In the genomic region with DNA sequence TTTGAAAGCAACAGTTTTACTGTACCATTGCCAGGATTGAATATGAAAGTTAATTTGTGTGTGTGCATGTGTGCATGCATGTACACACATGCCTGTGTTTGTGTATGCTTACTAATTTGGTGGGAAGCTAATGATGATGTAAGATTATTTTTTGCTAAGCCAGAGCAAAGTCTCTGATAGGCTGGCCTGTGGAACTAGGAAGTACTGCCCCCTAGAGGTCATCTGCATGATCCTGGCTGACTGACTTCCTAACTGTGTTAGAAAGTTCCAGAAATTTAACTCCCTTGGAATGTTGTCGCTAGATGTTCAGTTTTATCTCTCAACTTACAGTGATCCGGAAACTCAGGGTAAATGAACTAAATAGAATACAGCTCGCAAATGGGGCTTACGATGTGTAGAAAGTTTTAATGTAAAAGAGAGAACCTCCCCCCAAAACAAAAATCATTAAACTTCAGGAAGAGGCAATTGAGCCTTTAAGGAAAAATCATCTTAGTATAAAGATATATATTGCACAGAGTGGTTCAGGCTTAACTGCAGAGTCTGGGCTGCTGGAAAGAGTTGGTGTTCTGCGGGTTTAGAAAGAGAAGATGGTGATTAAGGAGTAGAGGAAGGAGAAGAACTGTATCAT, we compare ENCODE assay signal across 8 cellular contexts. TPM values are rescaled to one million over a fixed set of nuclear protein-coding genes. Genes with fewer than 3 reads are reported as not detected.
DNase-seq lines count a peak whose midpoint lies in the region; ATAC-seq, FAIRE-seq and TF ChIP-seq lines count a peak whose summit lies in the region.

No MANE protein-coding gene starts in this region.

- peak; percentile 96 for TF ChIP-seq CTCF in CD4-positive, alpha-beta T cell (IDR thresholded peaks at IDR 0.05)
- peak; percentile 92 for TF ChIP-seq CTCF in OCI-LY7 (conservative IDR thresholded peaks at IDR 0.05; ENCODE audit: low read length)

- H3K36me3 Mint-ChIP-seq in CD4-positive, alpha-beta T cell (ENCODE audit: low read depth) = no peaks in the 10 kb centered on the region
- no peaks in the 10 kb centered on the region for H3K36me3 Mint-ChIP-seq in activated naive CD4-positive, alpha-beta T cell treated with anti-CD3 and anti-CD28 coated beads, Interleukin-2, amount 50 U/mL, for 24 hours

- CTCF ChIA-PET in CD4-positive, alpha-beta T cell (lab: Charles Lee) = interaction anchor here (0.6 to 2.1 kb wide), 15 partner anchors 11 to 313 kb away, joined by 3 to 20 read pairs (median 4); partner anchors contain the start of genes SCAF11 and SLC38A1
- CTCF ChIA-PET in OCI-LY7 (lab: Charles Lee; ENCODE audit: unreplicated experiment) = no interaction called here

- DNase-seq in CD4-positive, alpha-beta T cell = peak; percentile 15 to 48 (median 38)
- peak; percentile 28 for DNase-seq in GM19239 (ENCODE audit: insufficient read length, low spot score)
- DNase-seq in OCI-LY7 (ENCODE audit: low spot score) = peak; percentile 60
- no peak for DNase-seq in left ventricle myocardium superior
- peak; percentile 48 for DNase-seq in stimulated activated CD4-positive, alpha-beta T cell treated with anti-CD3 and anti-CD28 coated beads, Interleukin-15, amount 100 ng/mL, for 24 hours
- no peak for DNase-seq in NCI-H2196 treated with DMSO at 0.1 percent for 48 hours (lab: John Stamatoyannopoulos, UW; ENCODE audit: unreplicated experiment)

- H2AFZ ChIP-seq in OCI-LY7 (ENCODE audit: low read length) = no peak overlapping the region

- peak; percentile 89 for FAIRE-seq in GM19239 (lab: Jason Lieb, UNC)

- POLR2A ChIA-PET in CD4-positive, alpha-beta T cell (lab: Charles Lee) = interaction anchor here (1.0 to 5.2 kb wide), 3 partner anchors 31 to 178 kb away, joined by 4 to 43 read pairs (median 4); partner anchors contain the start of gene SLC38A1
- POLR2A ChIA-PET in OCI-LY7 (lab: Charles Lee) = no interaction called here

- H3K27ac Mint-ChIP-seq in CD4-positive, alpha-beta T cell = no peak overlapping the region
- H3K27ac Mint-ChIP-seq in activated naive CD4-positive, alpha-beta T cell treated with anti-CD3 and anti-CD28 coated beads, Interleukin-2, amount 50 U/mL, for 24 hours = peak overlapping the region; percentile 3

- no peak overlapping the region for H3K4me2 ChIP-seq in OCI-LY7 (ENCODE audit: low read length)

- no peaks in the 10 kb centered on the region for H3K27me3 ChIP-seq in CD4-positive, alpha-beta T cell (ENCODE audit: control insufficient read depth, insufficient read depth, low read length)

- H3K4me3 ChIP-seq in OCI-LY7 (ENCODE audit: low read depth, low read length, poor library complexity, severe bottlenecking) = no peak overlapping the region

- H4K20me1 ChIP-seq in OCI-LY7 (ENCODE audit: insufficient read depth, low read length) = no peaks in the 10 kb centered on the region

- no peaks in the 10 kb centered on the region for H3K79me2 ChIP-seq in OCI-LY7 (ENCODE audit: insufficient read depth, low read depth, low read length)

- no peaks in the 10 kb centered on the region for H3K9me2 ChIP-seq in OCI-LY7 (ENCODE audit: insufficient read depth, low read length)

- H3K4me1 ChIP-seq in OCI-LY7 (ENCODE audit: insufficient read depth, low read length, poor library complexity, severe bottlenecking) = peaks cover 21% of the 10 kb centered on the region

- H3K36me3 ChIP-seq in OCI-LY7 (ENCODE audit: insufficient read depth, low read length) = no peaks in the 10 kb centered on the region

- no peak overlapping the region for H3K27ac ChIP-seq in CD4-positive, alpha-beta T cell (ENCODE audit: low read depth, low read length)
- no peak overlapping the region for H3K27ac ChIP-seq in OCI-LY7 (ENCODE audit: low read depth, low read length, poor library complexity, severe bottlenecking)

- intact Hi-C loops in CD4-positive, alpha-beta T cell (cut with DNase I, micrococcal nuclease) = loop anchor here (1.0 to 5.0 kb wide), 5 partner anchors 34 to 313 kb away; partner anchors contain the start of genes SCAF11 (in 1 of the 2) and SLC38A1 (in 1 of the 2)
- intact Hi-C loops in OCI-LY7 (cut with micrococcal nuclease; ENCODE audit: unreplicated experiment) (loop anchor here (2.0 to 5.0 kb wide), 3 partner anchors 150 to 230 kb away; no protein-coding TSS in a partner anchor), left ventricle myocardium superior (cut with micrococcal nuclease) (loop anchor here (10.0 kb wide), 1 partner anchor 148 kb away; no protein-coding TSS in a partner anchor)

- no peaks in the 10 kb centered on the region for H3K9me3 Mint-ChIP-seq in CD4-positive, alpha-beta T cell
- H3K9me3 Mint-ChIP-seq in activated naive CD4-positive, alpha-beta T cell treated with anti-CD3 and anti-CD28 coated beads, Interleukin-2, amount 50 U/mL, for 24 hours = peaks cover 9% of the 10 kb centered on the region

- no TSS peak for BruUV-seq in OCI-LY7 (replicated peaks; lab: Mats Ljungman, UMichigan)

- ATAC-seq in CD4-positive, alpha-beta T cell (ENCODE audit: poor library complexity) = peak; percentile 89
- ATAC-seq in left ventricle myocardium superior (peak; percentile 62), HG03039 (IDR thresholded peaks at IDR 0.05; ENCODE audit: unreplicated experiment) (no peak)

- no peaks in the 10 kb centered on the region for H3K9me3 ChIP-seq in CD4-positive, alpha-beta T cell (ENCODE audit: control insufficient read depth, low read length)
- H3K9me3 ChIP-seq in OCI-LY7 (ENCODE audit: low read length) = peaks cover 5% of the 10 kb centered on the region; the same call in 1 of the 2 replicates

- H3K27me3 Mint-ChIP-seq in CD4-positive, alpha-beta T cell = no peaks in the 10 kb centered on the region
- H3K27me3 Mint-ChIP-seq in activated naive CD4-positive, alpha-beta T cell treated with anti-CD3 and anti-CD28 coated beads, Interleukin-2, amount 50 U/mL, for 24 hours = no peaks in the 10 kb centered on the region

- peaks cover 18% of the 10 kb centered on the region for H3K4me1 Mint-ChIP-seq in CD4-positive, alpha-beta T cell (ENCODE audit: low read depth)
- H3K4me1 Mint-ChIP-seq in activated naive CD4-positive, alpha-beta T cell treated with anti-CD3 and anti-CD28 coated beads, Interleukin-2, amount 50 U/mL, for 24 hours = peaks cover 19% of the 10 kb centered on the region

- no peak overlapping the region for H3K4me3 Mint-ChIP-seq in CD4-positive, alpha-beta T cell
- no peak overlapping the region for H3K4me3 Mint-ChIP-seq in activated naive CD4-positive, alpha-beta T cell treated with anti-CD3 and anti-CD28 coated beads, Interleukin-2, amount 50 U/mL, for 24 hours

RNA-seq across cellular contexts. Expression of gene SLC38A1, which starts 34.3 kb away (rescaled TPM):
- total RNA-seq in CD4-positive, alpha-beta T cell = 100 to 1,000 TPM; 327 to 346 TPM
- total RNA-seq in OCI-LY7 (2014; rRNA removed; shearing (Covaris generic)) = 114 and 117 TPM in 2 replicates
- total RNA-seq in OCI-LY7 (2022) = 163 and 165 TPM in 2 replicates
- 161 TPM for total RNA-seq in left ventricle myocardium superior

Comparison
In these comparisons a context has a peak if more than half of its experiments do, and no peak if none do; other contexts are left out.
1. DNase-seq: peak in CD4-positive, alpha-beta T cell (10 of 10), GM19239 (single experiment), OCI-LY7 (single experiment) and stimulated activated CD4-positive, alpha-beta T cell treated with anti-CD3 and anti-CD28 coated beads, Interleukin-15, amount 100 ng/mL, for 24 hours (single experiment); none in left ventricle myocardium superior (single experiment) and NCI-H2196 treated with DMSO at 0.1 percent for 48 hours (single experiment).